ENCODE assay signal across 17 cellular contexts in genomic region chr11:119676461-119677020, GRCh38. TPM values are rescaled to one million over a fixed set of nuclear protein-coding genes. Genes with fewer than 3 reads are reported as not detected.
DNase-seq lines count a peak whose midpoint lies in the region; ATAC-seq and TF ChIP-seq lines count a peak whose summit lies in the region.
"Had no signal": no experiment of that assay in that cellular context is flagged by ENCODE, and none has a peak within 500 bp of the region (broad histone marks: within the 10 kb centered on the region; RNA-seq: fewer than 3 reads in every experiment).

No MANE protein-coding gene starts in this region.

- in situ Hi-C loops in ACHN (cut with HindIII; ENCODE audit: low pct_ligation_motif_present, low pct_unique_long_range_greater_than_20kb, low sequenced_read_pairs) = no loop called here

- no peak for TF ChIP-seq CTCF in HCT116 (IDR thresholded peaks at IDR 0.05 in 2 of 3, conservative IDR thresholded peaks at IDR 0.05 in 1 of 3; ENCODE audit: borderline replicate concordance in 1 of 3, insufficient read depth in 1 of 3, low read depth in 2 of 3, low read length in 2 of 3)
- no peak for TF ChIP-seq CTCF in esophagus squamous epithelium (IDR thresholded peaks at IDR 0.05)

- no peak overlapping the region for H3K9ac ChIP-seq in HCT116 (ENCODE audit: low read length)

- H3K79me2 ChIP-seq in HCT116 (ENCODE audit: insufficient read depth, low read length) = no peaks in the 10 kb centered on the region

- H3K36me3 ChIP-seq in HCT116 (ENCODE audit: control insufficient read depth in 1 of 2, insufficient read depth in 2 of 2, low read length in 2 of 2) (peaks cover 6 to 12% of the 10 kb centered on the region in 2 experiments; a peak in 3 of 4 replicates), esophagus squamous epithelium (peaks cover 26 to 84% (median 39%) of the 10 kb centered on the region in 3 donors)
- H3K36me3 ChIP-seq: colonic mucosa had no signal

- no peak for TF ChIP-seq RAD21 in HCT116 (IDR thresholded peaks at IDR 0.05; ENCODE audit: low read depth)

- H2AFZ ChIP-seq in HCT116 (ENCODE audit: low read depth, low read length, poor library complexity, severe bottlenecking) = no peak overlapping the region

- ATAC-seq in HCT116 = no peak
- ATAC-seq: esophagus mucosa, left colon, Panc1 had no signal

- H3K9me3 ChIP-seq in HCT116 (ENCODE audit: control insufficient read depth in 1 of 2, insufficient read depth in 1 of 2, low read depth in 1 of 2, low read length in 2 of 2) = no peaks in the 10 kb centered on the region; a peak in 1 of 4 replicates
- no peaks in the 10 kb centered on the region for H3K9me3 ChIP-seq in esophagus squamous epithelium
- H3K9me3 ChIP-seq: adrenal gland, colonic mucosa, thoracic aorta had no signal

- H3K27ac ChIP-seq in HCT116 (ENCODE audit: low read depth, low read length) (no peak overlapping the region), esophagus squamous epithelium (peak overlapping the region in 3 of 4 donors; percentile 9 to 58 (median 46))
- H3K27ac ChIP-seq: colonic mucosa, thoracic aorta had no signal

- RAD21 ChIA-PET in HCT116 (lab: Charles Lee; ENCODE audit: low non-redundant PET in 1 of 2, low total read pairs in 2 of 2, uncharacterized antibody in 2 of 2, unreplicated experiment in 2 of 2) = no interaction called here

- WGBS in esophagus squamous epithelium, 2 donors = 46 to 60% methylated on average over 4 of the region's 10 CpGs

- no peaks in the 10 kb centered on the region for H3K9me2 ChIP-seq in HCT116 (ENCODE audit: insufficient read depth)

- H3K4me1 ChIP-seq in HCT116 (ENCODE audit: control insufficient read depth in 1 of 2, insufficient read depth in 2 of 2, low read length in 2 of 2) = peaks cover 2 to 26% of the 10 kb centered on the region in 2 experiments; a peak in 2 of 4 replicates
- H3K4me1 ChIP-seq in esophagus squamous epithelium = peaks cover 44 to 93% (median 44%) of the 10 kb centered on the region in 3 donors
- H3K4me1 ChIP-seq: colonic mucosa had no signal

- H3K4me2 ChIP-seq in HCT116 (ENCODE audit: low read length) = peak overlapping the region; percentile 24

- no peaks in the 10 kb centered on the region for H4K20me1 ChIP-seq in HCT116 (ENCODE audit: insufficient read depth)

- H3K27me3 ChIP-seq in HCT116 (ENCODE audit: insufficient read depth, low read length) (no peaks in the 10 kb centered on the region), esophagus squamous epithelium (no peaks in the 10 kb centered on the region)
- H3K27me3 ChIP-seq: adrenal gland, colonic mucosa had no signal

- DNase-seq in HCT116 (ENCODE audit: low read depth, low spot score) (no peak), T1000 (lab: John Stamatoyannopoulos, UW) (peak; percentile 5), esophagus squamous epithelium (lab: John Stamatoyannopoulos, UW) (no peak), renal cortical epithelial cell (ENCODE audit: low read depth) (peak; percentile 20), COR-L47 (lab: John Stamatoyannopoulos, UW) (no peak), ACHN (no peak), medulla oblongata (ENCODE audit: extremely low spot score) (no peak), SHP77 (lab: John Stamatoyannopoulos, UW) (no peak)
- DNase-seq: adrenal gland, colonic mucosa, left colon, NCI-H2081, NCI-H69 had no signal

- intact Hi-C loops in HCT116 (cut with micrococcal nuclease) = no loop called here
- intact Hi-C loops in esophagus squamous epithelium (cut with DNase I) = no loop called here

- CTCF ChIA-PET in HCT116 (lab: Charles Lee) = no interaction called here

- H3K4me3 ChIP-seq in HCT116 (replicated peaks in 1 of 2; ENCODE audit: low read depth in 1 of 2, low read length in 2 of 2) (no peak overlapping the region), esophagus squamous epithelium (no peak overlapping the region)
- H3K4me3 ChIP-seq: adrenal gland, colonic mucosa, skin epidermis, thoracic aorta had no signal

- POLR2A ChIA-PET in HCT116 (lab: Charles Lee) = no interaction called here

- TF ChIP-seq POLR2A in HCT116 (IDR thresholded peaks at IDR 0.05; ENCODE audit: borderline replicate concordance, extremely low read depth, insufficient read depth, insufficient read length) (no peak), esophagus squamous epithelium (IDR thresholded peaks at IDR 0.05) (no peak)

- BruUV-seq in HCT116 (replicated peaks; lab: Mats Ljungman, UMichigan) = no TSS peak

TF ChIP-seq in HCT116, 20 proteins besides CTCF, POLR2A, EP300 and RAD21:
- no peak for TF ChIP-seq TCF7L2 (IDR thresholded peaks at IDR 0.05; ENCODE audit: borderline replicate concordance, extremely low read depth, insufficient read depth, insufficient read length)
- peak; percentile 68 for TF ChIP-seq FOSL1 (IDR thresholded peaks at IDR 0.05; ENCODE audit: low read depth)
- TF ChIP-seq EZH2phosphoT487 (IDR thresholded peaks at IDR 0.05; ENCODE audit: borderline replicate concordance) = no peak
- no peak for TF ChIP-seq CEBPB (IDR thresholded peaks at IDR 0.05; ENCODE audit: low read depth)
- TF ChIP-seq MAX (IDR thresholded peaks at IDR 0.05) = no peak
- TF ChIP-seq ZNF274 (IDR thresholded peaks at IDR 0.05; ENCODE audit: low read depth, low read length) = no peak
- TF ChIP-seq ATF3 (IDR thresholded peaks at IDR 0.05) = no peak

RNA-seq across cellular contexts. Expression of gene NECTIN1, which starts 52.5 kb away (rescaled TPM):
- total RNA-seq in HCT116 (2021; ENCODE audit: unreplicated experiment) (23.8 TPM), esophagus squamous epithelium (100 to 1,000 TPM in 2 of 4 donors, 10 to 100 TPM in 2; 72.5 to 163 (median 117) TPM), renal cortical epithelial cell (3.6 and 4.7 TPM in 2 replicates)
- polyA plus RNA-seq in HCT116 (2012) = 17.7 and 22.2 TPM in 2 replicates

Comparison
In these comparisons a context has a peak if more than half of its experiments do, and no peak if none do; other contexts are left out.
1. DNase-seq: peak in T1000 (single experiment) and renal cortical epithelial cell (single experiment); none in HCT116 (single experiment), esophagus squamous epithelium (single experiment), COR-L47 (single experiment), ACHN (single experiment), medulla oblongata (single experiment) and SHP77 (0 of 2).